Comparison of ENCODE assay signal across 8 cellular contexts in genomic region chr7:144391823-144392255, GRCh38.
DNase-seq lines count a peak whose midpoint lies in the region; ATAC-seq lines count a peak whose summit lies in the region.

No MANE protein-coding gene starts in this region.

- no peaks in the 10 kb centered on the region for H3K9me3 ChIP-seq in mucosa of rectum (ENCODE audit: control insufficient read depth in 2 of 2, low read length in 2 of 2)

- in situ Hi-C loops in KBM-7 (cut with MboI; ENCODE audit: low pct_unique_long_range_greater_than_20kb, low sequenced_read_pairs), result no loop called here

- peak overlapping the region; percentile 22 to 23 for H3K4me3 ChIP-seq in mucosa of rectum (ENCODE audit: low read length in 2 of 2)

- no peak overlapping the region for H3K27ac ChIP-seq in mucosa of rectum (ENCODE audit: low read depth in 2 of 2, low read length in 2 of 2)

- H3K9ac ChIP-seq in mucosa of rectum (ENCODE audit: low read depth in 1 of 2, low read length in 2 of 2), result no peak overlapping the region

- peak; percentile 43 for DNase-seq in activated CD8-positive, alpha-beta memory T cell treated with anti-CD3 and anti-CD28 coated beads for 24 hours
- DNase-seq in activated CD8-positive, alpha-beta memory T cell treated with anti-CD3 and anti-CD28 coated beads, Interleukin-2, amount 50 U/mL, for 48 hours, result no peak
- DNase-seq in KBM-7 (peak; percentile 61), SKM-1 (lab: John Stamatoyannopoulos, UW; ENCODE audit: unreplicated experiment) (peak; percentile 54), epidermal melanocyte (ENCODE audit: insufficient read length, low spot score) (peak; percentile 58), NCI-H187 treated with DMSO at 0.1 percent for 48 hours (lab: John Stamatoyannopoulos, UW) (no peak)

- H3K27me3 ChIP-seq in mucosa of rectum (ENCODE audit: control insufficient read depth in 2 of 2, insufficient read depth in 2 of 2, low read length in 2 of 2), result no peaks in the 10 kb centered on the region

- no peaks in the 10 kb centered on the region for H3K36me3 ChIP-seq in mucosa of rectum (ENCODE audit: control insufficient read depth in 2 of 2, insufficient read depth in 2 of 2, low read length in 2 of 2)

- peak; percentile 85 for ATAC-seq in GM21528 (IDR thresholded peaks at IDR 0.05; ENCODE audit: low FRiP score, unreplicated experiment)

- H3K4me1 ChIP-seq in mucosa of rectum (ENCODE audit: control insufficient read depth in 2 of 2, insufficient read depth in 2 of 2, low read length in 2 of 2), result peaks cover 0 to 2% of the 10 kb centered on the region in 2 donors

Comparison
In these comparisons a context has a peak if more than half of its experiments do, and no peak if none do; other contexts are left out.
1. DNase-seq: peak in activated CD8-positive, alpha-beta memory T cell treated with anti-CD3 and anti-CD28 coated beads for 24 hours (single experiment), KBM-7 (single experiment), SKM-1 (single experiment) and epidermal melanocyte (single experiment); none in activated CD8-positive, alpha-beta memory T cell treated with anti-CD3 and anti-CD28 coated beads, Interleukin-2, amount 50 U/mL, for 48 hours (single experiment) and NCI-H187 treated with DMSO at 0.1 percent for 48 hours (single experiment).